12 cellular contexts compared by ENCODE assay signal in genomic region chr5:27316283-27316675, GRCh38.
DNase-seq lines count a peak whose midpoint lies in the region; TF ChIP-seq lines count a peak whose summit lies in the region.
"Had no signal": no experiment of that assay in that cellular context is flagged by ENCODE, and none has a peak within 500 bp of the region (broad histone marks: within the 10 kb centered on the region; RNA-seq: fewer than 3 reads in every experiment).

No MANE protein-coding gene starts in this region.

- no peak overlapping the region for H4K91ac ChIP-seq in H9 (ENCODE audit: insufficient read length, low read depth, low read length)

- H3K4me3 Mint-ChIP-seq in neural progenitor cell (no peak overlapping the region), H9 (no peak overlapping the region; a peak in 1 of 5 replicates)
- H3K4me3 Mint-ChIP-seq: activated T-cell treated with anti-CD3 and anti-CD28 coated beads, Interleukin-2, amount 50 U/mL, for 24 hours; brain; CD8-positive, alpha-beta T cell had no signal

- H3T11ph ChIP-seq in H9 (ENCODE audit: low read length), result no peak overlapping the region

- H3K9ac ChIP-seq in neural progenitor cell (no peak overlapping the region), H9 (ENCODE audit: extremely low read depth, insufficient read length, low read length) (no peak overlapping the region)

- no peak overlapping the region for H2AFZ ChIP-seq in neural progenitor cell (replicated peaks)
- H2AFZ ChIP-seq in H9 (ENCODE audit: low read length), result no peak overlapping the region

- H3K27me3 ChIP-seq in neural progenitor cell (no peaks in the 10 kb centered on the region), H9 (ENCODE audit: insufficient read depth, low read length) (no peaks in the 10 kb centered on the region), adrenal gland (no peaks in the 10 kb centered on the region)
- H3K27me3 ChIP-seq: neutrophil had no signal

- no peak overlapping the region for H3K23ac ChIP-seq in H9 (ENCODE audit: insufficient read length, low read depth, low read length)

- WGBS in H9 (ENCODE audit: extremely low coverage, insufficient read length, low lambda C conversion rate), result no CpG with 5 or more reads among the region's 2 CpGs
- 63 to 75% (median 68%) methylated on average over 2 of the region's 2 CpGs for WGBS in adrenal gland, 4 donors

- no peaks in the 10 kb centered on the region for H3K36me3 Mint-ChIP-seq in neural progenitor cell
- no peaks in the 10 kb centered on the region for H3K36me3 Mint-ChIP-seq in H9 (ENCODE audit: insufficient read depth in 1 of 3, low read depth in 3 of 3)
- H3K36me3 Mint-ChIP-seq: brain; CD8-positive, alpha-beta T cell had no signal

- peak overlapping the region; percentile 40 for H3K27ac Mint-ChIP-seq in neural progenitor cell
- peak overlapping the region in 1 of 3 experiments; percentile 87; a peak in 2 of 7 replicates for H3K27ac Mint-ChIP-seq in H9
- H3K27ac Mint-ChIP-seq: activated T-cell treated with anti-CD3 and anti-CD28 coated beads, Interleukin-2, amount 50 U/mL, for 24 hours; CD8-positive, alpha-beta T cell had no signal

- no peak overlapping the region for H3K56ac ChIP-seq in H9 (ENCODE audit: insufficient read length, low read depth, low read length)

- DNase-seq in EL, result peak; percentile 48
- peak; percentile 74 for DNase-seq in NCI-H460 (ENCODE audit: extremely low read depth, low read depth)
- peak; percentile 83 for DNase-seq in choroid plexus epithelial cell (ENCODE audit: low read depth)
- no peak for DNase-seq in neural progenitor cell (ENCODE audit: low spot score)
- no peak for DNase-seq in NCI-H82 treated with DMSO at 0.1 percent for 48 hours (lab: John Stamatoyannopoulos, UW; ENCODE audit: unreplicated experiment)
- no peak for DNase-seq in NCI-H2107 (lab: John Stamatoyannopoulos, UW)
- no peak for DNase-seq in H9
- no peak for DNase-seq in adrenal gland
- DNase-seq: activated T-cell treated with anti-CD3 and anti-CD28 coated beads, Interleukin-2, amount 50 U/mL, for 24 hours; CD8-positive, alpha-beta T cell had no signal

- H2AK5ac ChIP-seq in H9 (ENCODE audit: insufficient read length, low read length), result no peak overlapping the region

- H3K36me3 ChIP-seq in neural progenitor cell, result no peaks in the 10 kb centered on the region
- no peaks in the 10 kb centered on the region for H3K36me3 ChIP-seq in adrenal gland (replicated peaks in 1 of 2)
- H3K36me3 ChIP-seq: neutrophil had no signal

- H3K27me3 Mint-ChIP-seq in neural progenitor cell (ENCODE audit: insufficient read depth, low read depth), result no peaks in the 10 kb centered on the region
- H3K27me3 Mint-ChIP-seq in H9 (ENCODE audit: low read depth), result no peaks in the 10 kb centered on the region
- H3K27me3 Mint-ChIP-seq: activated T-cell treated with anti-CD3 and anti-CD28 coated beads, Interleukin-2, amount 50 U/mL, for 24 hours; brain had no signal

- H4K20me1 ChIP-seq in neural progenitor cell (ENCODE audit: low read depth) (no peaks in the 10 kb centered on the region), H9 (ENCODE audit: control insufficient read depth, insufficient read depth, insufficient read length) (no peaks in the 10 kb centered on the region)

- intact Hi-C loops in adrenal gland (cut with DNase I), result no loop called here

- H2BK20ac ChIP-seq in H9 (ENCODE audit: low read depth, low read length, poor library complexity, severe bottlenecking), result no peak overlapping the region

- H3K27ac ChIP-seq in neural progenitor cell (no peak overlapping the region), H9 (ENCODE audit: insufficient read length, low read depth, low read length) (no peak overlapping the region), adrenal gland (no peak overlapping the region)
- H3K27ac ChIP-seq: neutrophil had no signal

- no peak overlapping the region for H2BK15ac ChIP-seq in H9 (ENCODE audit: low read depth, low read length)

- no peaks in the 10 kb centered on the region for H3K79me1 ChIP-seq in H9 (ENCODE audit: insufficient read depth, low read depth, low read length, poor library complexity, severe bottlenecking)

- H3K4me1 ChIP-seq in neural progenitor cell (peaks cover 19% of the 10 kb centered on the region), H9 (ENCODE audit: insufficient read depth, low read length) (peaks cover 2% of the 10 kb centered on the region; the same call in 1 of the 2 replicates), adrenal gland (replicated peaks in 1 of 2) (no peaks in the 10 kb centered on the region)

- H4K8ac ChIP-seq in H9 (replicated peaks; ENCODE audit: insufficient read length, low read depth, low read length), result no peak overlapping the region

- no peaks in the 10 kb centered on the region for H3K79me2 ChIP-seq in neural progenitor cell (ENCODE audit: low read depth)
- H3K79me2 ChIP-seq in H9 (ENCODE audit: insufficient read depth, low read length), result no peaks in the 10 kb centered on the region

- H2BK12ac ChIP-seq in H9 (ENCODE audit: insufficient read length, low read depth, low read length), result no peak overlapping the region

- TF ChIP-seq CTCF in choroid plexus epithelial cell (conservative IDR thresholded peaks at IDR 0.05; ENCODE audit: low read depth, low read length) (no peak), neural progenitor cell (IDR thresholded peaks at IDR 0.05) (no peak), H9 (conservative IDR thresholded peaks at IDR 0.05) (no peak), adrenal gland (IDR thresholded peaks at IDR 0.05) (no peak)

- H2BK120ac ChIP-seq in H9 (ENCODE audit: low read depth, low read length, poor library complexity, severe bottlenecking), result no peak overlapping the region

- H3K4me2 ChIP-seq in neural progenitor cell, result peak overlapping the region; percentile 2
- no peak overlapping the region for H3K4me2 ChIP-seq in H9 (ENCODE audit: insufficient read depth, insufficient read length, low read length)

- H3K4me3 ChIP-seq in choroid plexus epithelial cell (ENCODE audit: low read depth, low read length) (no peak overlapping the region), neural progenitor cell (no peak overlapping the region), adrenal gland (no peak overlapping the region)

- no peak overlapping the region for H3K4ac ChIP-seq in H9 (ENCODE audit: low read depth, low read length)

- H3K4me1 Mint-ChIP-seq in neural progenitor cell (peaks cover 19% of the 10 kb centered on the region), H9 (peaks cover 33 to 38% of the 10 kb centered on the region in 2 experiments)

- no peak overlapping the region for H3K14ac ChIP-seq in H9 (ENCODE audit: insufficient read depth, low read length)

- H3F3A ChIP-seq in neural progenitor cell (ENCODE audit: low read depth), result no peaks in the 10 kb centered on the region

- no peaks in the 10 kb centered on the region for H3K9me3 ChIP-seq in neural progenitor cell (ENCODE audit: low read depth)
- H3K9me3 ChIP-seq in H9 (ENCODE audit: control insufficient read depth, low read depth, low read length), result no peaks in the 10 kb centered on the region
- no peaks in the 10 kb centered on the region for H3K9me3 ChIP-seq in adrenal gland (replicated peaks in 1 of 3)
- H3K9me3 ChIP-seq: neutrophil had no signal

- no peak overlapping the region for H2BK5ac ChIP-seq in H9 (ENCODE audit: insufficient read length, low read length)

- H3K23me2 ChIP-seq in H9 (ENCODE audit: insufficient read length, low read depth, low read length, poor library complexity, severe bottlenecking), result no peaks in the 10 kb centered on the region

- no peak overlapping the region for H3K18ac ChIP-seq in H9 (ENCODE audit: insufficient read length, low read depth, low read length)

- peaks cover 5% of the 10 kb centered on the region for H3K9me3 Mint-ChIP-seq in neural progenitor cell
- no peaks in the 10 kb centered on the region for H3K9me3 Mint-ChIP-seq in H9
- H3K9me3 Mint-ChIP-seq: brain had no signal

- no peak overlapping the region for H4K5ac ChIP-seq in H9 (ENCODE audit: insufficient read length, low read depth, low read length)

- TF ChIP-seq POLR2A in adrenal gland (IDR thresholded peaks at IDR 0.05), result no peak

Comparison
In these comparisons a context has a peak if more than half of its experiments do, and no peak if none do; other contexts are left out.
1. DNase-seq: peak in EL (single experiment), NCI-H460 (single experiment) and choroid plexus epithelial cell (single experiment); none in neural progenitor cell (single experiment), NCI-H82 treated with DMSO at 0.1 percent for 48 hours (single experiment), NCI-H2107 (single experiment), H9 (single experiment) and adrenal gland (0 of 7).